8 cellular contexts compared by ENCODE assay signal in the genomic region with DNA sequence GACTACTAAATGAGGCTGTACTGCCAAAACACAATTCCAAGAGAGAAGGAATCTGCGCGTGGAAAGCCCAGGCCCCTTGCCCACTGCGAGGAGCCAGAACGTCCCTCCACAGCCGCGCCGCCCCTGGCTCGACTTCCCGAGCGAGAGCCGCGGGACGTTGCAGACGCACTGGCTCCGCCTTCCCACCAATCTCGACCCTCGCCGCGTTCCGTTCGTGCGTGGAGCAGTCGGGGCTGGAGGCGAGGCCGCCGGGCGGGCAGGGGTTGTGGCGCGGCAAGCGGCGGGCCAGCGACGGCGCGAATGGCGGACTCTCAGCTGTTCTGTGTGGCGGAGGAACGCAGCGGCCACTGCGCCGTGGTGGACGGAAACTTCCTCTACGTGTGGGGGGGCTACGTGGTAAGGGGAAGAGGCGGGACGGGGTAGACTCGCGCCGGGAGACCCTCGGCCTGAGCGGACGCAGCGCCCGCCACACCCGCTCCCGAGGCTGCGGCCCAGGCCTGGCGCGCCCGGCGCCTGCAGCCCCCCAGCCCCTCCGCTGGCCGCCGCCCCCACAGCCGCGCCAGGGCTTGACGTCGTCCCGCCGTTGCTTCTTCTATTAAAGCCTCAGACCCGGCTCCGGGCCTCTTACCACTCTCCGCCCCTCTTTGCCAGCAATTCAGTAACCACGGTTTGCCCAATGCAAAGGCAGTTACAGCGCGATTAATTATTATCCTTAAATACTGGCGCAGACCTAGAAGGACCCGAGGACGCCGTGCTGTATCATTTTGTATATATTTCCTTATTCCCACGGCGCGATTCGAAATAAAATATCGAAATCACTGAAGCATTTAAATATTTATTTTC. TPM values are rescaled to one million over a fixed set of nuclear protein-coding genes. Genes with fewer than 3 reads are reported as not detected.
DNase-seq lines count a peak whose midpoint lies in the region; FAIRE-seq and TF ChIP-seq lines count a peak whose summit lies in the region.

A gene with protein sequence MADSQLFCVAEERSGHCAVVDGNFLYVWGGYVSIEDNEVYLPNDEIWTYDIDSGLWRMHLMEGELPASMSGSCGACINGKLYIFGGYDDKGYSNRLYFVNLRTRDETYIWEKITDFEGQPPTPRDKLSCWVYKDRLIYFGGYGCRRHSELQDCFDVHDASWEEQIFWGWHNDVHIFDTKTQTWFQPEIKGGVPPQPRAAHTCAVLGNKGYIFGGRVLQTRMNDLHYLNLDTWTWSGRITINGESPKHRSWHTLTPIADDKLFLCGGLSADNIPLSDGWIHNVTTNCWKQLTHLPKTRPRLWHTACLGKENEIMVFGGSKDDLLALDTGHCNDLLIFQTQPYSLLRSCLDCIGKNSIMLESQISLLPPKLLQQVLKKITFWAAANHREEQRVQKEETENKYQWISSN (plus strand): TSS at position 226 of the 843 bp plus-strand sequence. CDS start 75 bp downstream, at position 301.

- H3K9me3 ChIP-seq in MG63 (no peaks in the 10 kb centered on the region), SJSA1 (replicated peaks) (no peaks in the 10 kb centered on the region)

- peaks cover 36% of the 10 kb centered on the region for H3K4me1 Mint-ChIP-seq in activated naive CD4-positive, alpha-beta T cell treated with anti-CD3 and anti-CD28 coated beads, Interleukin-2, amount 10 ng/mL, durations not matched to agents 7 days and 5 days

- peak within 1 kb of the TSS; percentile 60 for H3K4me3 ChIP-seq in MG63
- peak within 1 kb of the TSS; percentile 76 for H3K4me3 ChIP-seq in SJSA1

- peak; percentile 71 for TF ChIP-seq POLR2A in H54 (IDR thresholded peaks at IDR 0.05; ENCODE audit: low read depth, low read length)

- peak within 1 kb of the TSS; percentile 53 for H3K27ac Mint-ChIP-seq in activated naive CD4-positive, alpha-beta T cell treated with anti-CD3 and anti-CD28 coated beads, Interleukin-2, amount 10 ng/mL, durations not matched to agents 7 days and 5 days

- H3K27me3 ChIP-seq in MG63 (no peaks in the 10 kb centered on the region), SJSA1 (replicated peaks) (no peaks in the 10 kb centered on the region)

- peaks cover 13% of the 10 kb centered on the region for H3K4me1 ChIP-seq in SJSA1 (replicated peaks)

- DNase-seq in ELF-1 (ENCODE audit: low read depth, low spot score) (peak; percentile 63), H54 (ENCODE audit: insufficient read length, low spot score) (peak; percentile 47), MG63 (peak; percentile 70), SJSA1 (ENCODE audit: low read depth in 1 of 2, low spot score in 2 of 2) (peak; percentile 60 to 70), germinal center (ENCODE audit: low spot score) (peak; percentile 69), occipital lobe (lab: John Stamatoyannopoulos, UW) (peak; percentile 82), superior temporal gyrus (ENCODE audit: extremely low spot score) (peak; percentile 87)
- DNase-seq in activated naive CD4-positive, alpha-beta T cell treated with anti-CD3 and anti-CD28 coated beads, Interleukin-2, amount 10 ng/mL, durations not matched to agents 7 days and 5 days: peak; percentile 87

- no peaks in the 10 kb centered on the region for H3K27me3 Mint-ChIP-seq in activated naive CD4-positive, alpha-beta T cell treated with anti-CD3 and anti-CD28 coated beads, Interleukin-2, amount 10 ng/mL, durations not matched to agents 7 days and 5 days

- H3K36me3 Mint-ChIP-seq in activated naive CD4-positive, alpha-beta T cell treated with anti-CD3 and anti-CD28 coated beads, Interleukin-2, amount 10 ng/mL, durations not matched to agents 7 days and 5 days: no peaks in the 10 kb centered on the region

- peak within 1 kb of the TSS; percentile 71 for H3K4me3 Mint-ChIP-seq in activated naive CD4-positive, alpha-beta T cell treated with anti-CD3 and anti-CD28 coated beads, Interleukin-2, amount 10 ng/mL, durations not matched to agents 7 days and 5 days

- CTCF ChIA-PET in activated naive CD4-positive, alpha-beta T cell treated with anti-CD3 and anti-CD28 coated beads, Interleukin-2, amount 10 ng/mL, durations not matched to agents 7 days and 5 days (lab: Charles Lee): interaction anchor here (0.7 to 1.0 kb wide), 2 partner anchors 16 to 73 kb away, joined by 3 read pairs; a partner anchor contains a TSS

- peak; percentile 11 for FAIRE-seq in H54 (lab: Jason Lieb, UNC)

- no peaks in the 10 kb centered on the region for H3K9me3 Mint-ChIP-seq in activated naive CD4-positive, alpha-beta T cell treated with anti-CD3 and anti-CD28 coated beads, Interleukin-2, amount 10 ng/mL, durations not matched to agents 7 days and 5 days

- H3K36me3 ChIP-seq in MG63 (no peaks in the 10 kb centered on the region), SJSA1 (no peaks in the 10 kb centered on the region)

- H3K27ac ChIP-seq in SJSA1: peak within 1 kb of the TSS; percentile 61

RNA-seq across cellular contexts. Expression of the gene that starts here (rescaled TPM):
- total RNA-seq in MG63 (2014; rRNA removed; shearing (Covaris generic); ENCODE audit: low replicate concordance): 0.56 TPM in 1 of 2 replicates, not detected in the other
- 1.3 and 1.8 TPM in 2 replicates for total RNA-seq in SJSA1 (2014; rRNA removed; shearing (Covaris generic))
- total RNA-seq in occipital lobe: 15.9 TPM

Comparison
In these comparisons a context has a peak if more than half of its experiments do, and no peak if none do; other contexts are left out.
1. Peak in every context shown above with its lines: DNase-seq, H3K4me3 ChIP-seq and H3K27ac ChIP-seq.
2. Peak in DNase-seq and H3K4me3 ChIP-seq in MG63; RNA of the gene not detected or under 1 TPM.